Comparison of ENCODE assay signal across 1 cellular context in genomic region chr12:76084277-76085158, GRCh38.
TF ChIP-seq lines count a peak whose summit lies in the region.

TSS of gene NAP1L1 (minus strand) at chr12:76084685. CDS start at chr12:76074219, 10,466 bp downstream.

TF ChIP-seq in HepG2, 621 proteins besides CTCF, POLR2A, EP300 and RAD21 (continued from another document and continues in another):
- TF ChIP-seq FUBP1 (CRISPR knock-in tag; IDR thresholded peaks at IDR 0.05; ENCODE audit: borderline replicate concordance) (no peak), ZNF230 (CRISPR knock-in tag; IDR thresholded peaks at IDR 0.05) (no peak; the same call in 1 of the 2 replicates), ZUFSP (CRISPR knock-in tag; IDR thresholded peaks at IDR 0.05; ENCODE audit: borderline replicate concordance) (no peak), MZF1 (CRISPR knock-in tag; IDR thresholded peaks at IDR 0.05; ENCODE audit: borderline replicate concordance) (no peak), EZH2 (conservative IDR thresholded peaks at IDR 0.05; ENCODE audit: low read depth, low read length) (no peak), ZNF280B (CRISPR knock-in tag; IDR thresholded peaks at IDR 0.05; ENCODE audit: borderline replicate concordance) (peak; percentile 4; the same call in 1 of the 2 replicates), ZNF121 (CRISPR knock-in tag; IDR thresholded peaks at IDR 0.05) (0 out of 2 replicates have a peak, but pooled peaks have one; percentile 20), ZXDC (CRISPR knock-in tag; IDR thresholded peaks at IDR 0.05) (no peak; the same call in 1 of the 2 replicates), NFKB2 (CRISPR knock-in tag; IDR thresholded peaks at IDR 0.05; ENCODE audit: borderline replicate concordance) (peak; percentile 57; the same call in 1 of the 2 replicates), CEBPB (IDR thresholded peaks at IDR 0.05; ENCODE audit: borderline replicate concordance, low read depth, low read length) (no peak), ZNF710 (CRISPR knock-in tag; IDR thresholded peaks at IDR 0.05; ENCODE audit: borderline replicate concordance) (no peak), ZNF513 (CRISPR knock-in tag; conservative IDR thresholded peaks at IDR 0.05) (no peak), ZNF580 (CRISPR knock-in tag; IDR thresholded peaks at IDR 0.05; ENCODE audit: borderline replicate concordance, low read depth) (no peak), ZBTB40 (IDR thresholded peaks at IDR 0.05) (no peak), ZBTB40 (CRISPR knock-in tag; IDR thresholded peaks at IDR 0.05) (no peak), SOX6 (IDR thresholded peaks at IDR 0.05) (no peak), SOX6 (CRISPR knock-in tag; IDR thresholded peaks at IDR 0.05) (peak; percentile 27), ZNF3 (CRISPR knock-in tag; IDR thresholded peaks at IDR 0.05) (no peak), CBX1 (IDR thresholded peaks at IDR 0.05; ENCODE audit: low read depth) (peak; percentile 74), MEF2D (CRISPR knock-in tag; IDR thresholded peaks at IDR 0.05) (no peak), ZNF569 (CRISPR knock-in tag; IDR thresholded peaks at IDR 0.05; ENCODE audit: borderline replicate concordance) (no peak), ZMYM2 (CRISPR knock-in tag; IDR thresholded peaks at IDR 0.05) (no peak), RBM22 (optimal IDR thresholded peaks at IDR 0.05; ENCODE audit: low read length) (peak; percentile 93), HBP1 (CRISPR knock-in tag; IDR thresholded peaks at IDR 0.05; ENCODE audit: low read depth) (no peak; the same call in 1 of the 2 replicates), RFX1 (IDR thresholded peaks at IDR 0.05) (peak; percentile 97), ZNF235 (CRISPR knock-in tag; IDR thresholded peaks at IDR 0.05; ENCODE audit: borderline replicate concordance) (no peak), SNAPC5 (CRISPR knock-in tag; IDR thresholded peaks at IDR 0.05; ENCODE audit: borderline replicate concordance) (no peak), SKI (IDR thresholded peaks at IDR 0.05; ENCODE audit: partially characterized antibody) (peak; percentile 57), ATF3 (CRISPR knock-in tag; IDR thresholded peaks at IDR 0.05) (no peak), NPAS2 (CRISPR knock-in tag; IDR thresholded peaks at IDR 0.05; ENCODE audit: borderline replicate concordance) (no peak), RBAK (CRISPR knock-in tag; IDR thresholded peaks at IDR 0.05) (no peak), CBFB (CRISPR knock-in tag; IDR thresholded peaks at IDR 0.05) (no peak)
